Comparison of ENCODE assay signal across 3 cellular contexts in the genomic region with DNA sequence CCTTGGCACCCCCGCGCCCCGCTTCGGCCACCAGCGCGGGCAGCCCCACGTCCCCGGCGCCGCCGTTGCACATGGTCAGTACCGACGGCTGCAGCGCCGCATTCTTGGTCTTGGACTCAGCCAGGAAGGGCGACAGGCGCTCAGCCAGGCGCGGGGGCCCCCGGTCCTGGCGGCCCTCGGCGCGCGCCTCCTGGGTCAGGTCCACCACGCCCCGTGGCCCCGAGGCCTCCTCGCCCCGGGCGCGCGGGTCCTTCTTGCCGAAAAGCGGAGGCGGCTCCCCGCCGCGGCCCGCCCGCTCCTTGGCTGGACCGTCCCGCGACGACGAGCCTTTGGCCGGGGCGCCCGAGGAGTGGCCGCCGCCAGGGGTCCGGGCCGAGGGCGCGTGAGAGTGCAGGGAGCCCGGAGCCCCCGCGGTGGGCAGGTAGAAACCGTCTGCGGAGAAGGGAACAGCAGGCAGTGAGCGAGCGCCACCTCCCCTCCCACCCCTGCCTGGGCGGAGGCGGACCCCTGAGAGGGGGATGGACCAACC.
TF ChIP-seq lines count a peak whose summit lies in the region.

No MANE protein-coding gene starts in this region.

TF ChIP-seq in SK-N-SH, 30 proteins besides CTCF, POLR2A, EP300 and RAD21:
- no peak for TF ChIP-seq REST (IDR thresholded peaks at IDR 0.05; ENCODE audit: low read depth, low read length)
- no peak for TF ChIP-seq NFIC (IDR thresholded peaks at IDR 0.05; ENCODE audit: borderline replicate concordance)
- no peak for TF ChIP-seq FOXJ3 (CRISPR knock-in tag; IDR thresholded peaks at IDR 0.05)
- no peak for TF ChIP-seq GABPA (IDR thresholded peaks at IDR 0.05; ENCODE audit: low read depth)
- no peak for TF ChIP-seq NRF1 (IDR thresholded peaks at IDR 0.05; ENCODE audit: low read depth, low read length)
- TF ChIP-seq TCF12 (IDR thresholded peaks at IDR 0.05): no peak
- no peak for TF ChIP-seq MEF2A (IDR thresholded peaks at IDR 0.05; ENCODE audit: borderline replicate concordance, low read depth)
- no peak for TF ChIP-seq ELF1 (IDR thresholded peaks at IDR 0.05)
- TF ChIP-seq RFX5 (IDR thresholded peaks at IDR 0.05; ENCODE audit: low read length): no peak
- TF ChIP-seq GATA2 (CRISPR knock-in tag; IDR thresholded peaks at IDR 0.05): no peak
- no peak for TF ChIP-seq SMC3 (IDR thresholded peaks at IDR 0.05; ENCODE audit: low read depth, low read length)
- TF ChIP-seq, protein P1, sequence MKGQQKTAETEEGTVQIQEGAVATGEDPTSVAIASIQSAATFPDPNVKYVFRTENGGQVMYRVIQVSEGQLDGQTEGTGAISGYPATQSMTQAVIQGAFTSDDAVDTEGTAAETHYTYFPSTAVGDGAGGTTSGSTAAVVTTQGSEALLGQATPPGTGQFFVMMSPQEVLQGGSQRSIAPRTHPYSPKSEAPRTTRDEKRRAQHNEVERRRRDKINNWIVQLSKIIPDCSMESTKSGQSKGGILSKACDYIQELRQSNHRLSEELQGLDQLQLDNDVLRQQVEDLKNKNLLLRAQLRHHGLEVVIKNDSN (IDR thresholded peaks at IDR 0.05; ENCODE audit: borderline replicate concordance, low read depth): no peak
- TF ChIP-seq POLR2AphosphoS5 (IDR thresholded peaks at IDR 0.05; ENCODE audit: low read depth, low read length): no peak
- TF ChIP-seq CHD2 (IDR thresholded peaks at IDR 0.05; ENCODE audit: low read length, partially characterized antibody): no peak

TF ChIP-seq in SK-N-SH treated with all-trans-retinoic acid at 6 μM for 48 hours, 23 proteins besides CTCF, POLR2A, EP300 and RAD21:
- no peak for TF ChIP-seq ESRRG (CRISPR knock-in tag; IDR thresholded peaks at IDR 0.05)
- TF ChIP-seq SNAI2 (CRISPR knock-in tag; IDR thresholded peaks at IDR 0.05): no peak
- no peak for TF ChIP-seq ZNF70 (CRISPR knock-in tag; IDR thresholded peaks at IDR 0.05)
- no peak for TF ChIP-seq ZC3H10 (CRISPR knock-in tag; IDR thresholded peaks at IDR 0.05)
- TF ChIP-seq, protein P2, sequence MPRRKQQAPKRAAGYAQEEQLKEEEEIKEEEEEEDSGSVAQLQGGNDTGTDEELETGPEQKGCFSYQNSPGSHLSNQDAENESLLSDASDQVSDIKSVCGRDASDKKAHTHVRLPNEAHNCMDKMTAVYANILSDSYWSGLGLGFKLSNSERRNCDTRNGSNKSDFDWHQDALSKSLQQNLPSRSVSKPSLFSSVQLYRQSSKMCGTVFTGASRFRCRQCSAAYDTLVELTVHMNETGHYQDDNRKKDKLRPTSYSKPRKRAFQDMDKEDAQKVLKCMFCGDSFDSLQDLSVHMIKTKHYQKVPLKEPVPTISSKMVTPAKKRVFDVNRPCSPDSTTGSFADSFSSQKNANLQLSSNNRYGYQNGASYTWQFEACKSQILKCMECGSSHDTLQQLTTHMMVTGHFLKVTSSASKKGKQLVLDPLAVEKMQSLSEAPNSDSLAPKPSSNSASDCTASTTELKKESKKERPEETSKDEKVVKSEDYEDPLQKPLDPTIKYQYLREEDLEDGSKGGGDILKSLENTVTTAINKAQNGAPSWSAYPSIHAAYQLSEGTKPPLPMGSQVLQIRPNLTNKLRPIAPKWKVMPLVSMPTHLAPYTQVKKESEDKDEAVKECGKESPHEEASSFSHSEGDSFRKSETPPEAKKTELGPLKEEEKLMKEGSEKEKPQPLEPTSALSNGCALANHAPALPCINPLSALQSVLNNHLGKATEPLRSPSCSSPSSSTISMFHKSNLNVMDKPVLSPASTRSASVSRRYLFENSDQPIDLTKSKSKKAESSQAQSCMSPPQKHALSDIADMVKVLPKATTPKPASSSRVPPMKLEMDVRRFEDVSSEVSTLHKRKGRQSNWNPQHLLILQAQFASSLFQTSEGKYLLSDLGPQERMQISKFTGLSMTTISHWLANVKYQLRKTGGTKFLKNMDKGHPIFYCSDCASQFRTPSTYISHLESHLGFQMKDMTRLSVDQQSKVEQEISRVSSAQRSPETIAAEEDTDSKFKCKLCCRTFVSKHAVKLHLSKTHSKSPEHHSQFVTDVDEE (CRISPR knock-in tag; IDR thresholded peaks at IDR 0.05): no peak
- TF ChIP-seq ZNF8 (CRISPR knock-in tag; IDR thresholded peaks at IDR 0.05): no peak
- TF ChIP-seq CSRNP3 (CRISPR knock-in tag; IDR thresholded peaks at IDR 0.05): no peak

TF ChIP-seq in HepG2, 621 proteins besides CTCF, POLR2A, EP300 and RAD21:
- TF ChIP-seq, protein P3, sequence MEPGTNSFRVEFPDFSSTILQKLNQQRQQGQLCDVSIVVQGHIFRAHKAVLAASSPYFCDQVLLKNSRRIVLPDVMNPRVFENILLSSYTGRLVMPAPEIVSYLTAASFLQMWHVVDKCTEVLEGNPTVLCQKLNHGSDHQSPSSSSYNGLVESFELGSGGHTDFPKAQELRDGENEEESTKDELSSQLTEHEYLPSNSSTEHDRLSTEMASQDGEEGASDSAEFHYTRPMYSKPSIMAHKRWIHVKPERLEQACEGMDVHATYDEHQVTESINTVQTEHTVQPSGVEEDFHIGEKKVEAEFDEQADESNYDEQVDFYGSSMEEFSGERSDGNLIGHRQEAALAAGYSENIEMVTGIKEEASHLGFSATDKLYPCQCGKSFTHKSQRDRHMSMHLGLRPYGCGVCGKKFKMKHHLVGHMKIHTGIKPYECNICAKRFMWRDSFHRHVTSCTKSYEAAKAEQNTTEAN (CRISPR knock-in tag; conservative IDR thresholded peaks at IDR 0.05): no peak
- TF ChIP-seq ZNF280B (CRISPR knock-in tag; IDR thresholded peaks at IDR 0.05; ENCODE audit: borderline replicate concordance): no peak
- TF ChIP-seq BCL3 (CRISPR knock-in tag; IDR thresholded peaks at IDR 0.05): no peak
- no peak for TF ChIP-seq ZNF432 (CRISPR knock-in tag; IDR thresholded peaks at IDR 0.05; ENCODE audit: borderline replicate concordance)
- TF ChIP-seq, protein P4, sequence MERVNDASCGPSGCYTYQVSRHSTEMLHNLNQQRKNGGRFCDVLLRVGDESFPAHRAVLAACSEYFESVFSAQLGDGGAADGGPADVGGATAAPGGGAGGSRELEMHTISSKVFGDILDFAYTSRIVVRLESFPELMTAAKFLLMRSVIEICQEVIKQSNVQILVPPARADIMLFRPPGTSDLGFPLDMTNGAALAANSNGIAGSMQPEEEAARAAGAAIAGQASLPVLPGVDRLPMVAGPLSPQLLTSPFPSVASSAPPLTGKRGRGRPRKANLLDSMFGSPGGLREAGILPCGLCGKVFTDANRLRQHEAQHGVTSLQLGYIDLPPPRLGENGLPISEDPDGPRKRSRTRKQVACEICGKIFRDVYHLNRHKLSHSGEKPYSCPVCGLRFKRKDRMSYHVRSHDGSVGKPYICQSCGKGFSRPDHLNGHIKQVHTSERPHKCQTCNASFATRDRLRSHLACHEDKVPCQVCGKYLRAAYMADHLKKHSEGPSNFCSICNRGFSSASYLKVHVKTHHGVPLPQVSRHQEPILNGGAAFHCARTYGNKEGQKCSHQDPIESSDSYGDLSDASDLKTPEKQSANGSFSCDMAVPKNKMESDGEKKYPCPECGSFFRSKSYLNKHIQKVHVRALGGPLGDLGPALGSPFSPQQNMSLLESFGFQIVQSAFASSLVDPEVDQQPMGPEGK (CRISPR knock-in tag; IDR thresholded peaks at IDR 0.05): no peak
- no peak for TF ChIP-seq ZNF383 (CRISPR knock-in tag; IDR thresholded peaks at IDR 0.05; ENCODE audit: borderline replicate concordance)
- TF ChIP-seq FOSL1 (CRISPR knock-in tag; IDR thresholded peaks at IDR 0.05; ENCODE audit: borderline replicate concordance): no peak
- TF ChIP-seq AGO2 (optimal IDR thresholded peaks at IDR 0.05; ENCODE audit: low read depth, low read length): peak; percentile 84
- no peak for TF ChIP-seq ZC3H4 (CRISPR knock-in tag; IDR thresholded peaks at IDR 0.05; ENCODE audit: borderline replicate concordance)
- TF ChIP-seq RBFOX2 (IDR thresholded peaks at IDR 0.05; ENCODE audit: low read depth, low read length): peak; percentile 54; the same call in 1 of the 2 replicates
